In genomic region chr4:105059337-105059736, GRCh38 we compare ENCODE assay signal across 1 cellular context.
TF ChIP-seq lines count a peak whose summit lies in the region.

No MANE protein-coding gene starts in this region.

TF ChIP-seq in GM12878, 131 proteins besides CTCF, POLR2A, EP300 and RAD21 (continued from another document):
- no peak for TF ChIP-seq CBX5 (IDR thresholded peaks at IDR 0.05; ENCODE audit: low read depth)
- TF ChIP-seq ZNF687 (IDR thresholded peaks at IDR 0.05): no peak
- peak; percentile 63; the same call in 1 of the 2 replicates for TF ChIP-seq PAX5 (IDR thresholded peaks at IDR 0.05; ENCODE audit: borderline replicate concordance, low read depth, low read length)
- no peak for TF ChIP-seq ATF3 (IDR thresholded peaks at IDR 0.05; ENCODE audit: borderline replicate concordance, extremely low read depth, low read depth, low read length)
- TF ChIP-seq SKIL (IDR thresholded peaks at IDR 0.05; ENCODE audit: low read depth, poor library complexity, severe bottlenecking): peak; percentile 14
- TF ChIP-seq RELB (IDR thresholded peaks at IDR 0.05; ENCODE audit: low read depth): no peak
- TF ChIP-seq TARDBP (IDR thresholded peaks at IDR 0.05; ENCODE audit: borderline replicate concordance): 0 out of 2 replicates have a peak, but pooled peaks have one; percentile 40
- TF ChIP-seq RBBP5 (conservative IDR thresholded peaks at IDR 0.05): no peak
- no peak for TF ChIP-seq MYB (IDR thresholded peaks at IDR 0.05; ENCODE audit: borderline replicate concordance, low read depth, low read length)
- no peak for TF ChIP-seq STAT3 (IDR thresholded peaks at IDR 0.05; ENCODE audit: low read depth, low read length)
- no peak for TF ChIP-seq HSF1 (IDR thresholded peaks at IDR 0.05; ENCODE audit: low read depth, low read length)
- peak; percentile 84; the same call in 2 of the 3 replicates for TF ChIP-seq POU2F2 (IDR thresholded peaks at IDR 0.05; ENCODE audit: borderline replicate concordance, low read depth, low read length)
- TF ChIP-seq PBX3 (IDR thresholded peaks at IDR 0.05; ENCODE audit: insufficient replicate concordance, low read depth, low read length): no peak
- no peak for TF ChIP-seq ZZZ3 (IDR thresholded peaks at IDR 0.05; ENCODE audit: control insufficient read depth, insufficient read length, low read depth)
- no peak for TF ChIP-seq HDGF (IDR thresholded peaks at IDR 0.05)
- 0 out of 3 replicates have a peak, but pooled peaks of 1 of the 2 experiments have one; percentile 7 for TF ChIP-seq EGR1 (IDR thresholded peaks at IDR 0.05; ENCODE audit: borderline replicate concordance in 1 of 2, low read depth in 2 of 2, low read length in 2 of 2)
- TF ChIP-seq ZBTB33 (IDR thresholded peaks at IDR 0.05): no peak
- no peak for TF ChIP-seq PRDM15 (CRISPR knock-in tag; IDR thresholded peaks at IDR 0.05)
- TF ChIP-seq HDAC2 (IDR thresholded peaks at IDR 0.05): no peak
- no peak for TF ChIP-seq SMAD1 (IDR thresholded peaks at IDR 0.05; ENCODE audit: low read depth, partially characterized antibody)
- no peak for TF ChIP-seq CBFB (IDR thresholded peaks at IDR 0.05; ENCODE audit: low read depth)
- TF ChIP-seq MTA3 (IDR thresholded peaks at IDR 0.05; ENCODE audit: borderline replicate concordance, low read length): peak; percentile 93; the same call in 1 of the 2 replicates
- no peak for TF ChIP-seq MLLT1 (IDR thresholded peaks at IDR 0.05)
- TF ChIP-seq NRF1 (conservative IDR thresholded peaks at IDR 0.05; ENCODE audit: low read depth, low read length): no peak
- TF ChIP-seq MAX (IDR thresholded peaks at IDR 0.05; ENCODE audit: low read depth, low read length): no peak
- peak; percentile 92 for TF ChIP-seq FOXM1 (IDR thresholded peaks at IDR 0.05; ENCODE audit: low read depth, low read length)
- no peak for TF ChIP-seq TCF7 (IDR thresholded peaks at IDR 0.05; ENCODE audit: borderline replicate concordance)
- peak; percentile 84 for TF ChIP-seq CREM (IDR thresholded peaks at IDR 0.05; ENCODE audit: low read depth)
- TF ChIP-seq ATF2 (IDR thresholded peaks at IDR 0.05; ENCODE audit: low read length): peak; percentile 95
- TF ChIP-seq ZNF622 (IDR thresholded peaks at IDR 0.05): no peak
- TF ChIP-seq ASH2L (IDR thresholded peaks at IDR 0.05; ENCODE audit: borderline replicate concordance, low read depth): no peak
- no peak for TF ChIP-seq SREBF2 (IDR thresholded peaks at IDR 0.05; ENCODE audit: low read length)
- TF ChIP-seq PAX8 (IDR thresholded peaks at IDR 0.05): no peak
- no peak for TF ChIP-seq ZNF24 (IDR thresholded peaks at IDR 0.05)
- TF ChIP-seq YBX1 (IDR thresholded peaks at IDR 0.05): no peak
- TF ChIP-seq CHD2 (IDR thresholded peaks at IDR 0.05; ENCODE audit: borderline replicate concordance, low read depth, low read length): no peak
